In the genomic region with DNA sequence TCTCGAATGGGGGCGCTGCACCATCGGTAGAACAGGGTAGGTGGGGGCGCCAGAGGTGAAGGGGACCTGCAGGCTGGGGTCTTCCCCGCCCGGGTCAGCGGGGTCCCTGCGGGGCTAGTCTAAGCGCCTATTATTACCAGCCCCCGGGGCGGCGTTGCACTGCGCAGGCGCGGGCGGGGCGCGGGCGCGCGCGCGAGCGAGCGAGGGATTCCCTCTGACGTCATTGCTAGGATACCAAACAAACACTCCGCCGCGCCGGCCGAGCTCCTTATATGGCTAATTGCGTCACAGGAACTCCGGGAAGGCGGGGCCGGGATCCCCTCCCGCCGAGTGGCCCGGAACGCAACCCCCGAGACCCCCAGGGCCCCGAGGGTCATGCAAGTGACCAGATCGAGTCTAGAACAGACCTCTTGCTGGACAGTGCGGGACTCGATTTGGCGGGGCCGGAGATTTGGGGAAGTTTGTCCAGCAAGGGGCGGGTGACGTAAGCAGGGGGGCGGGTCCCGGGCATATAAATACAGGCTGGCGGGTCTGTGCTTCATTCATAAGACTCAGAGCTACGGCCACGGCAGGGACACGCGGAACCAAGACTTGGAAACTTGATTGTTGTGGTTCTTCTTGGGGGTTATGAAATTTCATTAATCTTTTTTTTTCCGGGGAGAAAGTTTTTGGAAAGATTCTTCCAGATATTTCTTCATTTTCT, we compare ENCODE assay signal across 8 cellular contexts. TPM values are rescaled to one million over a fixed set of nuclear protein-coding genes. Genes with fewer than 3 reads are reported as not detected.
DNase-seq lines count a peak whose midpoint lies in the region; ATAC-seq and TF ChIP-seq lines count a peak whose summit lies in the region.

A gene (plus strand): TSS at position 541 of the 703 bp plus-strand sequence. CDS start 591 bp downstream, outside the sequence.

- peaks cover 13% of the 10 kb centered on the region for H3K36me3 Mint-ChIP-seq in activated CD8-positive, alpha-beta T cell treated with anti-CD3 and anti-CD28 coated beads for 36 hours (ENCODE audit: low read depth)

- peaks cover 31% of the 10 kb centered on the region for H3K4me1 ChIP-seq in lower lobe of right lung

- no peaks in the 10 kb centered on the region for H3K9me3 ChIP-seq in lower lobe of right lung

- no peaks in the 10 kb centered on the region for H3K27me3 ChIP-seq in lower lobe of right lung (ENCODE audit: low read depth)

- H3K27me3 Mint-ChIP-seq in activated CD8-positive, alpha-beta T cell treated with anti-CD3 and anti-CD28 coated beads for 36 hours, result peaks cover under 1% of the 10 kb centered on the region

- H3K4me1 Mint-ChIP-seq in activated CD8-positive, alpha-beta T cell treated with anti-CD3 and anti-CD28 coated beads for 36 hours (ENCODE audit: low read depth), result peaks cover 32% of the 10 kb centered on the region

- peak within 1 kb of the TSS; percentile 98 for H3K27ac ChIP-seq in lower lobe of right lung

- intact Hi-C loops in activated CD8-positive, alpha-beta T cell treated with anti-CD3 and anti-CD28 coated beads for 36 hours (cut with micrococcal nuclease), result no loop called here
- intact Hi-C loops in lower lobe of right lung (cut with DNase I), result no loop called here

- ATAC-seq in GM19043 (IDR thresholded peaks at IDR 0.05; ENCODE audit: low read depth, unreplicated experiment) (peak; percentile 42), HG03521 (IDR thresholded peaks at IDR 0.05; ENCODE audit: unreplicated experiment) (peak; percentile 42), lower lobe of right lung (peak; percentile 56 to 66)
- peak; percentile 24 for ATAC-seq in activated CD8-positive, alpha-beta T cell treated with anti-CD3 and anti-CD28 coated beads for 36 hours

- peak within 1 kb of the TSS; percentile 86 for H3K4me3 Mint-ChIP-seq in activated CD8-positive, alpha-beta T cell treated with anti-CD3 and anti-CD28 coated beads for 36 hours

- CTCF ChIA-PET in activated CD8-positive, alpha-beta T cell treated with anti-CD3 and anti-CD28 coated beads for 36 hours (lab: Charles Lee), result interaction anchor here (0.6 to 5.2 kb wide), 14 partner anchors 9 to 213 kb away, joined by 3 to 64 read pairs (median 5); no protein-coding TSS in a partner anchor

- peak within 1 kb of the TSS; percentile 74 for H3K4me3 ChIP-seq in lower lobe of right lung

- H3K36me3 ChIP-seq in lower lobe of right lung, result no peaks in the 10 kb centered on the region

- no peaks in the 10 kb centered on the region for H3K9me3 Mint-ChIP-seq in activated CD8-positive, alpha-beta T cell treated with anti-CD3 and anti-CD28 coated beads for 36 hours

- peak within 1 kb of the TSS; percentile 93 for H3K27ac Mint-ChIP-seq in activated CD8-positive, alpha-beta T cell treated with anti-CD3 and anti-CD28 coated beads for 36 hours

- peak; percentile 96 for DNase-seq in Ammon's horn (ENCODE audit: low spot score)
- DNase-seq in NCI-H774 (lab: John Stamatoyannopoulos, UW), result peak; percentile 90
- peak; percentile 96 for DNase-seq in activated CD8-positive, alpha-beta T cell treated with anti-CD3 and anti-CD28 coated beads for 36 hours
- peak; percentile 98 for DNase-seq in ecto neural progenitor cell (ENCODE audit: low spot score)
- peak; percentile 97 for DNase-seq in lower lobe of right lung
- DNase-seq in stimulated activated CD4-positive, alpha-beta T cell treated with anti-CD3 and anti-CD28 coated beads, TNF-alpha, amount 100 ng/mL, for 1 hour (ENCODE audit: low read depth in 3 of 3, low spot score in 1 of 3), result peak; percentile 82 to 94 (median 91)

- TF ChIP-seq CTCF in activated CD8-positive, alpha-beta T cell treated with anti-CD3 and anti-CD28 coated beads for 36 hours (IDR thresholded peaks at IDR 0.05), result no peak
- TF ChIP-seq CTCF in lower lobe of right lung (IDR thresholded peaks at IDR 0.05), result no peak

- POLR2A ChIA-PET in activated CD8-positive, alpha-beta T cell treated with anti-CD3 and anti-CD28 coated beads for 36 hours (lab: Charles Lee), result interaction anchor here (0.6 to 3.4 kb wide), 11 partner anchors 11 to 191 kb away, joined by 3 to 29 read pairs (median 5); no protein-coding TSS in a partner anchor

RNA-seq across cellular contexts. Expression of the gene that starts here (rescaled TPM):
- total RNA-seq in activated CD8-positive, alpha-beta T cell treated with anti-CD3 and anti-CD28 coated beads for 36 hours, result 10 to 100 TPM; 70.0 to 71.2 TPM
- 18.0 TPM for total RNA-seq in lower lobe of right lung

Comparison
In these comparisons a context has a peak if more than half of its experiments do, and no peak if none do; other contexts are left out.
1. Peak in every context shown above with its lines: DNase-seq, ATAC-seq, H3K4me3 ChIP-seq and H3K27ac ChIP-seq.